Comparison of ENCODE assay signal across 9 cellular contexts in the genomic region with DNA sequence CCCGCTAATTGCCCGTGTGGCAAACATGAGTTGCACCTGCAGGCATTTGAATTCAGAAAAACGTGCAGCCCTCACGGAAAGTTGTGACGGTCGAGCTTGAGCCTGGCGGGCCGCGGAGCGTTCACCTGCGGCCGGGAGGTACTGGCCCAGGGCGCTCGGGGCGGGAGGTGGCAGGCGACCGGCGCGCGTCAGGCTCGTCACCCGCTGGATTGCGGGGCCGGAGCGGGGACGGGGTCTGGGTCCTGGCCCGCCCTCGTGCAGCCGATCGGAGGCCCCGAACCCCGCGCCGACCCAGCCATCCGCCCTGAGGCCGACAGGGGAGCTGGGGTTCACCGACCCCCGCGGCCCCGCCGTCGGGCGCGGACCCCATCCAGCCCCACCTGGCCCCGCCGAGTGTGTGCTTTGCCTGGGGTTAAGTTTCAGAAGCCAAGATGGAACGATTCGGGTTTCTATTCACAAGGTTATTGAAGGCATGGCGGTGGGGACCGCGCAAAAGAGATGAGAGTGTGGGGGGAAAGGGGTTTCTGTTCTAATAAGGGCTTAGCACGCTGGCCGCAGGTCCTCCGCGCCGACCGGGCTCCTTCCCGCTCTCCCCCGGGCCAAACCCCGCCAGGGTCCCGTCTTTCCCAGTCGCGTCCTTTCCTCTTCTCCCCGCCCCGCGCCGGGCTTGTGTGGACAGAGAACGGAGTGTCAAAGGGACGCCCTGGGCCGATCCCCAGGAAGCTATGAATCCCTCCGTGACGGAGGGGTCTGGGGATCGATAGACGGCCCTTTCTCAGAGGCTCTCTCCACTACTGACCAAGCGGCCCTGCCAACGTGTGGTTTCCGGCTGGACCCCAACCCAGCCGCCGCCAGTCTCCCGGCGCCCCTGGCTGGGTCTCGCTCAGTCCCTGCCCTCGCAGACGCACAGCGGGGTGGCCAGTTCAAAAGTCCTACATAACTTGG. TPM values are rescaled to one million over a fixed set of nuclear protein-coding genes. Genes with fewer than 3 reads are reported as not detected.
A peak's percentile ranks its signal among the peaks of the same experiment; 100 is the strongest.
DNase-seq lines count a peak whose midpoint lies in the region; ATAC-seq, FAIRE-seq and TF ChIP-seq lines count a peak whose summit lies in the region.
"Had no signal": no experiment of that assay in that cellular context is flagged by ENCODE, and none has a peak within 500 bp of the region (broad histone marks: within the 10 kb centered on the region; RNA-seq: fewer than 3 reads in every experiment).

No MANE protein-coding gene starts in this region.

- ATAC-seq in A549 = peak; percentile 28 to 64; a peak in 4 of 6 replicates
- no peak for ATAC-seq in GM18505 (IDR thresholded peaks at IDR 0.05; ENCODE audit: unreplicated experiment)
- no peak for ATAC-seq in activated CD4-positive, CD25-positive, alpha-beta regulatory T cell treated with anti-CD3 and anti-CD28 coated beads, Interleukin-2, amount 50 U/mL, for 24 hours

- no peaks in the 10 kb centered on the region; the same call in 2 of the 3 replicates for H3K9me3 ChIP-seq in A549
- H3K9me3 ChIP-seq in HAP-1 = no peaks in the 10 kb centered on the region
- H3K9me3 ChIP-seq in keratinocyte (ENCODE audit: control insufficient read depth, low read depth, low read length) = no peaks in the 10 kb centered on the region
- no peaks in the 10 kb centered on the region for H3K9me3 ChIP-seq in smooth muscle cell (replicated peaks; ENCODE audit: low read depth)

- POLR2A ChIA-PET in A549 (lab: Yijun Ruan, JAX) = no interaction called here
- POLR2A ChIA-PET in RWPE1 (lab: Yijun Ruan, JAX; ENCODE audit: low non-redundant PET) = no interaction called here

- CTCF ChIA-PET in A549 (lab: Yijun Ruan, JAX) (interaction anchor here (0.9 to 1.6 kb wide), 2 partner anchors 22 to 436 kb away, joined by 3 to 4 read pairs; no protein-coding TSS in a partner anchor), RWPE1 (lab: Yijun Ruan, JAX) (interaction anchor here (0.6 to 0.8 kb wide), 3 partner anchors 74 to 434 kb away, joined by 3 read pairs; no protein-coding TSS in a partner anchor)

- no peak overlapping the region for H3K27ac ChIP-seq in A549
- no peak overlapping the region for H3K27ac ChIP-seq in RWPE1
- no peak overlapping the region for H3K27ac ChIP-seq in brain microvascular endothelial cell
- H3K27ac ChIP-seq in keratinocyte (ENCODE audit: control insufficient read depth, insufficient read depth, low read length) = no peak overlapping the region
- H3K27ac ChIP-seq in smooth muscle cell (ENCODE audit: low read depth) = peak overlapping the region; percentile 50
- H3K27ac ChIP-seq: epithelial cell of prostate had no signal

- TF ChIP-seq POLR2A in A549 (IDR thresholded peaks at IDR 0.05; ENCODE audit: low read length) (no peak), GM18505 (IDR thresholded peaks at IDR 0.05; ENCODE audit: borderline replicate concordance, extremely low read depth, insufficient read depth, insufficient read length) (no peak)

- H3K36me3 ChIP-seq in HAP-1 (replicated peaks) (no peaks in the 10 kb centered on the region), brain microvascular endothelial cell (replicated peaks) (no peaks in the 10 kb centered on the region), keratinocyte (ENCODE audit: control insufficient read depth in 2 of 2, extremely low read depth in 1 of 2, insufficient read depth in 2 of 2, low read length in 2 of 2) (no peaks in the 10 kb centered on the region), smooth muscle cell (ENCODE audit: low read depth) (no peaks in the 10 kb centered on the region)

- H3K79me2 ChIP-seq in keratinocyte (ENCODE audit: control insufficient read depth, insufficient read depth, low read length) (no peaks in the 10 kb centered on the region), smooth muscle cell (ENCODE audit: low read depth) (peaks cover 33% of the 10 kb centered on the region)

- H3K27me3 ChIP-seq in HAP-1 (ENCODE audit: low read depth) (peaks cover 93% of the 10 kb centered on the region), brain microvascular endothelial cell (replicated peaks) (no peaks in the 10 kb centered on the region), keratinocyte (ENCODE audit: control insufficient read depth, extremely low read depth, insufficient read depth, low read length) (peaks cover 64% of the 10 kb centered on the region), smooth muscle cell (ENCODE audit: low read depth) (no peaks in the 10 kb centered on the region)

- H3F3A ChIP-seq in smooth muscle cell (ENCODE audit: low read depth) = peaks cover 6% of the 10 kb centered on the region

- H3K4me2 ChIP-seq in A549 (peak overlapping the region; percentile 100), keratinocyte (ENCODE audit: control insufficient read depth, extremely low read depth, insufficient read depth, low read depth, low read length) (peak overlapping the region; percentile 96), smooth muscle cell (peak overlapping the region; percentile 88)

- in situ Hi-C loops in HAP-1 (cut with MboI; ENCODE audit: low sequenced_read_pairs) (no loop called here), brain microvascular endothelial cell (cut with HindIII; ENCODE audit: low pct_ligation_motif_present, low sequenced_read_pairs) (no loop called here)

- H3K9ac ChIP-seq in keratinocyte (ENCODE audit: control insufficient read depth, extremely low read depth, insufficient read depth, low read length) (peak overlapping the region; percentile 13), smooth muscle cell (ENCODE audit: low read depth) (peak overlapping the region; percentile 62)

- peaks cover 23% of the 10 kb centered on the region; the same call in 2 of the 3 replicates for H3K4me1 ChIP-seq in A549
- H3K4me1 ChIP-seq in HAP-1 = peaks cover 21% of the 10 kb centered on the region
- H3K4me1 ChIP-seq in keratinocyte (ENCODE audit: control insufficient read depth, extremely low read depth, insufficient read depth, low read length) = peaks cover 24% of the 10 kb centered on the region
- H3K4me1 ChIP-seq in smooth muscle cell (ENCODE audit: low read depth) = peaks cover 28% of the 10 kb centered on the region

- H3K9me1 ChIP-seq in keratinocyte (ENCODE audit: control insufficient read depth, extremely low read depth, insufficient read depth, low read length) = no peaks in the 10 kb centered on the region

- peak overlapping the region; percentile 38 for H2AFZ ChIP-seq in keratinocyte (ENCODE audit: control insufficient read depth, low read length)
- peak overlapping the region; percentile 94 for H2AFZ ChIP-seq in smooth muscle cell (ENCODE audit: low read depth)

- TF ChIP-seq RAD21 in A549 (conservative IDR thresholded peaks at IDR 0.05 in 1 of 2, IDR thresholded peaks at IDR 0.05 in 1 of 2) = no peak

- dilution Hi-C loops in keratinocyte (cut with MboI; ENCODE audit: extremely low pct_ligation_motif_present, low sequenced_read_pairs) = no loop called here

- DNase-seq in A549 (ENCODE audit: low read depth in 1 of 2, low spot score in 1 of 2) (no peak), HAP-1 (ENCODE audit: low spot score in 2 of 2) (peak in 1 of 2 experiments; percentile 48), RWPE1 (ENCODE audit: low spot score) (peak; percentile 46), brain microvascular endothelial cell (no peak), keratinocyte (ENCODE audit: low read depth, low spot score) (peak; percentile 13), smooth muscle cell (lab: John Stamatoyannopoulos, UW; ENCODE audit: unreplicated experiment) (peak; percentile 19)

- no peak for TF ChIP-seq EP300 in A549 (IDR thresholded peaks at IDR 0.05)

- H3K4me3 ChIP-seq in A549 (peak overlapping the region; percentile 76), HAP-1 (peak overlapping the region; percentile 37), brain microvascular endothelial cell (ENCODE audit: low read depth, low read length) (peak overlapping the region; percentile 60), keratinocyte (ENCODE audit: control insufficient read depth in 2 of 3, extremely low read depth in 1 of 3, insufficient read depth in 2 of 3, low read depth in 1 of 3, low read length in 3 of 3) (peak overlapping the region; percentile 8 to 75 (median 73)), smooth muscle cell (peak overlapping the region; percentile 87)

- no peak for TF ChIP-seq CTCF in A549 (IDR thresholded peaks at IDR 0.05)
- TF ChIP-seq CTCF in RWPE1 (conservative IDR thresholded peaks at IDR 0.05; ENCODE audit: low read depth) = no peak
- TF ChIP-seq CTCF in brain microvascular endothelial cell (IDR thresholded peaks at IDR 0.05; ENCODE audit: low read depth, low read length, missing control alignments) = no peak
- no peak for TF ChIP-seq CTCF in keratinocyte (optimal IDR thresholded peaks at IDR 0.05 in 1 of 3, IDR thresholded peaks at IDR 0.05 in 1 of 3, conservative IDR thresholded peaks at IDR 0.05 in 1 of 3; ENCODE audit: extremely low read depth in 1 of 3, insufficient read depth in 2 of 3, low read length in 3 of 3)
- TF ChIP-seq CTCF in smooth muscle cell (IDR thresholded peaks at IDR 0.05; ENCODE audit: borderline replicate concordance, insufficient read depth, poor library complexity, severe bottlenecking) = no peak

- no peaks in the 10 kb centered on the region for H4K20me1 ChIP-seq in keratinocyte (ENCODE audit: control insufficient read depth, extremely low read depth, insufficient read depth, low read length)
- no peaks in the 10 kb centered on the region for H4K20me1 ChIP-seq in smooth muscle cell (ENCODE audit: low read depth)

- 2% methylated on average over 46 of the region's 85 CpGs for WGBS in A549 (ENCODE audit: missing lambda C conversion rate)
- WGBS in smooth muscle cell (ENCODE audit: low lambda C conversion rate) = under 1% methylated on average over 64 of the region's 85 CpGs

- FAIRE-seq in A549 (lab: Jason Lieb, UNC) (no peak), keratinocyte (lab: Jason Lieb, UNC) (no peak)

RNA-seq across cellular contexts. Expression of a gene that starts 1.6 kb away (rescaled TPM):
- 0.09 TPM in 1 of 2 replicates, not detected in the other for polyA plus RNA-seq in A549 (2011; rRNA removed)
- 0.13 and 0.15 TPM in 2 replicates for polyA plus RNA-seq in A549 (2012; cell fraction: cytosol; rRNA removed)
- 0.16 and 0.17 TPM in 2 replicates for polyA plus RNA-seq in A549 (2012; cell fraction: nucleus; rRNA removed)
- 0.04 TPM in 1 of 3 replicates, not detected in the others for polyA plus RNA-seq in A549 (2017; fragmentation: RNase III; extraction: RNeasy Plus Mini Kit Qiagen cat#74134 plus additional on column Dnase treatment)
- polyA minus RNA-seq in A549 (2011; rRNA and poly(A)+ RNA removed) = not detected in 2 replicates
- polyA plus RNA-seq in keratinocyte = not detected in 3 replicates
- polyA plus RNA-seq in keratinocyte (2011; ENCODE audit: low read depth) = not detected
- polyA plus RNA-seq in keratinocyte (2011; cell fraction: cytosol; rRNA removed) = not detected in 2 replicates
- 0.05 TPM in 1 of 2 replicates, not detected in the other for polyA plus RNA-seq in keratinocyte (2011; cell fraction: nucleus; rRNA removed)
- polyA plus RNA-seq in keratinocyte (2012; ENCODE audit: low replicate concordance) = not detected in 2 replicates
- not detected in 3 replicates for polyA minus RNA-seq in keratinocyte
- not detected for polyA minus RNA-seq in keratinocyte (2011; cell fraction: cytosol; rRNA and poly(A)+ RNA removed)
- polyA minus RNA-seq in keratinocyte (2011; cell fraction: nucleus; rRNA and poly(A)+ RNA removed) = not detected in 2 replicates
- total RNA-seq in smooth muscle cell = 17.2 and 21.2 TPM in 2 replicates
- 23.6 and 35.2 TPM in 2 replicates for polyA plus RNA-seq in smooth muscle cell

RNA-seq across cellular contexts. Expression of a gene that starts 42.9 kb away (rescaled TPM):
- polyA plus RNA-seq in A549 (2011; rRNA removed) (154 and 195 TPM in 2 replicates), A549 (2017; fragmentation: RNase III; extraction: RNeasy Plus Mini Kit Qiagen cat#74134 plus additional on column Dnase treatment) (60.3 to 74.1 TPM (median 66.4 TPM) in 3 replicates), keratinocyte (6.8 to 23.5 TPM (median 20.5 TPM) in 3 replicates), smooth muscle cell (35.7 and 38.1 TPM in 2 replicates)
- polyA plus RNA-seq in A549 (2012; cell fraction: cytosol; rRNA removed) = 70.9 and 72.3 TPM in 2 replicates
- 50.6 and 56.7 TPM in 2 replicates for polyA plus RNA-seq in A549 (2012; cell fraction: nucleus; rRNA removed)
- 278 and 281 TPM in 2 replicates for polyA minus RNA-seq in A549 (2011; rRNA and poly(A)+ RNA removed)
- 63.9 TPM for polyA plus RNA-seq in keratinocyte (2011; ENCODE audit: low read depth)
- 7.5 and 9.1 TPM in 2 replicates for polyA plus RNA-seq in keratinocyte (2011; cell fraction: cytosol; rRNA removed)
- 19.8 and 22.2 TPM in 2 replicates for polyA plus RNA-seq in keratinocyte (2011; cell fraction: nucleus; rRNA removed)
- 7.3 and 24.8 TPM in 2 replicates for polyA plus RNA-seq in keratinocyte (2012; ENCODE audit: low replicate concordance)
- 9.3 to 34.4 TPM (median 30.1 TPM) in 3 replicates for polyA minus RNA-seq in keratinocyte
- 16.9 TPM for polyA minus RNA-seq in keratinocyte (2011; cell fraction: cytosol; rRNA and poly(A)+ RNA removed)
- 13.6 and 29.4 TPM in 2 replicates for polyA minus RNA-seq in keratinocyte (2011; cell fraction: nucleus; rRNA and poly(A)+ RNA removed)
- total RNA-seq in smooth muscle cell = 44.0 and 57.8 TPM in 2 replicates

Comparison
In these comparisons a context has a peak if more than half of its experiments do, and no peak if none do; other contexts are left out.
1. ATAC-seq: peak in A549 (2 of 2); none in GM18505 (single experiment) and activated CD4-positive, CD25-positive, alpha-beta regulatory T cell treated with anti-CD3 and anti-CD28 coated beads, Interleukin-2, amount 50 U/mL, for 24 hours (0 of 2).
2. DNase-seq: peak in RWPE1 (single experiment), keratinocyte (single experiment) and smooth muscle cell (single experiment); none in A549 (0 of 2) and brain microvascular endothelial cell (single experiment).
3. H3K4me3 ChIP-seq: peak in every context shown above with its lines; median percentile 87 in smooth muscle cell; 76 in A549; 73 in keratinocyte; 60 in brain microvascular endothelial cell; 37 in HAP-1.
4. RNA of a gene that starts 1.6 kb away (polyA plus RNA-seq): 23.6 to 35.2 TPM in smooth muscle cell; 0.04 to 0.17 TPM in A549 and 0.05 TPM in keratinocyte; every median in the first group is over 10 times any median in the second.
5. Peak in every context shown above with its lines, with median percentiles within 50 percentile points of each other: H3K4me2 ChIP-seq.